Comparison of ENCODE assay signal across 8 cellular contexts in the genomic region with DNA sequence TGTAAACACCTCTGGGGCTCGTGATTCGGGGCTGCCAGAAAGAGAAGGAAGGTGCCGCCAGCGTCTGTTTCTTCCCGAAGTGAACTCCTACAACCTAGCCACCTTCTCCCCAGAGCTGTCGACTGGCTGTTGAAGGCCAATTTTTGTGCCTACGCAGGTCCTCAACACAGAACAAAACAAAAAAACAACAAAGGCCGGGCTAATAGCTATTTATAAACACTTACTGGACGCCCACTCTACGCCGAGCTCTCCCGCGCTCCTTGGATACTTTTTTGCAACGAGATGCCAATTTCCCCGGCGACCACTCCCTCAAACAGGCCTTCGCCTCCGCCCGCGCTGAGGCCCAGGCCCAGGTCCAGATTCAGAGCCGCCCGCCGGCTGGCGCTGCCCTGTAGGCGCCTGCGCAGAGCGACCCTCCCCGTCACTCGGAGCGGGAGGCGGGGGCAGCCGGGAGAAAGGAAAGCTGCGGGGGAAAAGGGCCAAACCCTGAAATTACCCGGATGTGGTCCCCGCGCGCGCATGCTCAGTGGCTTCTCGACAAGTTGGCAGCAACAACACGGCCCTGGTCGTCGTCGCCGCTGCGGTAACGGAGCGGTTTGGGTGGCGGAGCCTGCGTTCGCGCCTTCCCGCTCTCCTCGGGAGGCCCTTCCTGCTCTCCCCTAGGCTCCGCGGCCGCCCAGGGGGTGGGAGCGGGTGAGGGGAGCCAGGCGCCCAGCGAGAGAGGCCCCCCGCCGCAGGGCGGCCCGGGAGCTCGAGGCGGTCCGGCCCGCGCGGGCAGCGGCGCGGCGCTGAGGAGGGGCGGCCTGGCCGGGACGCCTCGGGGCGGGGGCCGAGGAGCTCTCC. TPM values are rescaled to one million over a fixed set of nuclear protein-coding genes. Genes with fewer than 3 reads are reported as not detected.
DNase-seq lines count a peak whose midpoint lies in the region; ATAC-seq and TF ChIP-seq lines count a peak whose summit lies in the region.

TSS of gene SMAD4 (plus strand) at position 520 of the 843 bp plus-strand sequence. CDS start 16,834 bp downstream, outside the sequence.

- no peaks in the 10 kb centered on the region for H3K9me3 ChIP-seq in SU-DHL-6 (ENCODE audit: insufficient read depth, low read length)
- no peaks in the 10 kb centered on the region for H3K9me3 ChIP-seq in ovary
- no peaks in the 10 kb centered on the region for H3K9me3 ChIP-seq in thymus (ENCODE audit: control insufficient read depth)

- H3K79me2 ChIP-seq in SU-DHL-6 (ENCODE audit: insufficient read depth, low read length): peaks cover 54% of the 10 kb centered on the region

- intact Hi-C loops in head of caudate nucleus (cut with DNase I) (loop anchor here (5.0 to 10.0 kb wide), 4 partner anchors 63 to 215 kb away; partner anchors contain the start of genes ELAC1, ME2 and MEX3C), ovary (cut with DNase I) (loop anchor here in 2 of 4 donors (5.0 to 10.0 kb wide), 3 partner anchors 65 to 167 kb away; partner anchors contain the start of genes MEX3C (in 2 of the 2) and ELAC1 (in 1 of the 2))

- H3K4me3 ChIP-seq in GM12864 (ENCODE audit: low read depth, low read length) (peak within 1 kb of the TSS; percentile 69), SU-DHL-6 (ENCODE audit: insufficient read depth, low read length, poor library complexity, severe bottlenecking) (peak within 1 kb of the TSS; percentile 92), ovary (peak within 1 kb of the TSS; percentile 72), thymus (ENCODE audit: low read length) (peak within 1 kb of the TSS; percentile 98)

- TF ChIP-seq CTCF in GM12864 (IDR thresholded peaks at IDR 0.05; ENCODE audit: low read depth, low read length, missing control alignments): no peak
- TF ChIP-seq CTCF in SU-DHL-6 (IDR thresholded peaks at IDR 0.05; ENCODE audit: insufficient read depth, low read length, poor library complexity, severe bottlenecking): no peak
- no peak for TF ChIP-seq CTCF in ovary (IDR thresholded peaks at IDR 0.05)

- WGBS in ovary, 3 donors: 0 to 1% (median 0%) methylated on average over 64 to 79 of the region's 79 CpGs
- under 1% methylated on average over 79 of the region's 79 CpGs for WGBS in thymus

- H3K27me3 ChIP-seq in SU-DHL-6 (ENCODE audit: low read length): no peaks in the 10 kb centered on the region
- H3K27me3 ChIP-seq in ovary: no peaks in the 10 kb centered on the region
- no peaks in the 10 kb centered on the region for H3K27me3 ChIP-seq in thymus (ENCODE audit: control insufficient read depth, insufficient read depth)

- peak; percentile 40 for TF ChIP-seq EP300 in ovary (IDR thresholded peaks at IDR 0.05)

- DNase-seq in GM12864 (ENCODE audit: low read depth) (peak; percentile 82), NCI-H128 (lab: John Stamatoyannopoulos, UW; ENCODE audit: unreplicated experiment) (peak; percentile 98), head of caudate nucleus (peak; percentile 90 to 99 (median 96)), ovary (peak; percentile 97 to 99 (median 98))
- peak; percentile 94 for DNase-seq in activated naive CD8-positive, alpha-beta T cell treated with anti-CD3 and anti-CD28 coated beads, Interleukin-2, amount 50 U/mL, for 16 hours (ENCODE audit: low read depth, low spot score)

- peak within 1 kb of the TSS; percentile 77 for H3K9ac ChIP-seq in SU-DHL-6 (ENCODE audit: low read length)

- peaks cover 4% of the 10 kb centered on the region; the same call in 1 of the 2 replicates for H3F3A ChIP-seq in SU-DHL-6 (ENCODE audit: insufficient read depth)

- TF ChIP-seq POLR2A in ovary (IDR thresholded peaks at IDR 0.05): peak; percentile 95

- H3K4me1 ChIP-seq in ovary (ENCODE audit: insufficient read depth): peaks cover 7% of the 10 kb centered on the region
- peaks cover 15% of the 10 kb centered on the region for H3K4me1 ChIP-seq in thymus (ENCODE audit: control insufficient read depth, insufficient read depth, low read length)

- peaks cover 33% of the 10 kb centered on the region for H4K20me1 ChIP-seq in SU-DHL-6 (ENCODE audit: low read depth, low read length)

- H3K9me2 ChIP-seq in SU-DHL-6 (replicated peaks; ENCODE audit: insufficient read depth, low read length): no peaks in the 10 kb centered on the region

- H3K27ac ChIP-seq in SU-DHL-6 (ENCODE audit: low read depth, low read length): peak within 1 kb of the TSS; percentile 59
- H3K27ac ChIP-seq in ovary: peak within 1 kb of the TSS; percentile 99
- peak within 1 kb of the TSS; percentile 99 for H3K27ac ChIP-seq in thymus (ENCODE audit: low read depth)

- H2AFZ ChIP-seq in SU-DHL-6 (ENCODE audit: low read depth, low read length, severe bottlenecking): peak within 1 kb of the TSS; percentile 94

- ATAC-seq in HG02759 (IDR thresholded peaks at IDR 0.05; ENCODE audit: unreplicated experiment): peak; percentile 73

- peak within 1 kb of the TSS; percentile 87 for H3K4me2 ChIP-seq in SU-DHL-6 (ENCODE audit: low read depth, low read length, poor library complexity, severe bottlenecking)

- H3K36me3 ChIP-seq in SU-DHL-6 (ENCODE audit: low read length) (peaks cover 9% of the 10 kb centered on the region; the same call in 1 of the 2 replicates), ovary (no peaks in the 10 kb centered on the region), thymus (ENCODE audit: control insufficient read depth, insufficient read depth) (no peaks in the 10 kb centered on the region)

RNA-seq across cellular contexts. Expression of gene SMAD4, which starts in this region (rescaled TPM):
- total RNA-seq in ovary: 100 to 1,000 TPM; 104 to 159 (median 140) TPM
- polyA plus RNA-seq in ovary: 100 to 1,000 TPM in 1 of 2 donors, 10 to 100 TPM in 1; 38.5 to 117 TPM
- 25.3 TPM for polyA plus RNA-seq in thymus

Comparison
In these comparisons a context has a peak if more than half of its experiments do, and no peak if none do; other contexts are left out.
1. Peak in every context shown above with its lines: DNase-seq, ATAC-seq, H3K4me3 ChIP-seq and H3K27ac ChIP-seq.